8 cellular contexts compared by ENCODE assay signal in genomic region chr2:25161055-25161781, GRCh38. TPM values are rescaled to one million over a fixed set of nuclear protein-coding genes. Genes with fewer than 3 reads are reported as not detected.
DNase-seq lines count a peak whose midpoint lies in the region; ATAC-seq and TF ChIP-seq lines count a peak whose summit lies in the region.

No MANE protein-coding gene starts in this region.

- peak; percentile 50 for ATAC-seq in GM18498 (IDR thresholded peaks at IDR 0.05; ENCODE audit: unreplicated experiment)
- ATAC-seq in HG02852 (IDR thresholded peaks at IDR 0.05; ENCODE audit: unreplicated experiment), result no peak
- no peak for ATAC-seq in GM21390 (IDR thresholded peaks at IDR 0.05; ENCODE audit: unreplicated experiment)

- H3K9me3 Mint-ChIP-seq in chondrocyte (ENCODE audit: low read depth), result no peaks in the 10 kb centered on the region

- H3K27ac ChIP-seq in muscle layer of duodenum (ENCODE audit: low read length), result no peak overlapping the region

- H3K27ac Mint-ChIP-seq in chondrocyte (ENCODE audit: unreplicated experiment), result no peak overlapping the region

- no peak overlapping the region for H3K4me3 Mint-ChIP-seq in chondrocyte (ENCODE audit: unreplicated experiment)

- H3K4me1 Mint-ChIP-seq in chondrocyte (ENCODE audit: low read depth), result no peaks in the 10 kb centered on the region

- peaks cover 28% of the 10 kb centered on the region for H3K27me3 Mint-ChIP-seq in chondrocyte (ENCODE audit: low read depth)

- no peaks in the 10 kb centered on the region for H3K36me3 Mint-ChIP-seq in chondrocyte (ENCODE audit: low read depth)

- no peaks in the 10 kb centered on the region for H3K36me3 ChIP-seq in muscle layer of duodenum (ENCODE audit: control insufficient read depth in 1 of 2, insufficient read depth in 2 of 2, low read length in 2 of 2)

- H3K27me3 ChIP-seq in muscle layer of duodenum (ENCODE audit: low read depth, low read length), result peaks cover 10% of the 10 kb centered on the region

- no peaks in the 10 kb centered on the region for H3K9me3 ChIP-seq in muscle layer of duodenum (ENCODE audit: control insufficient read depth in 1 of 2, low read length in 2 of 2)

- no peaks in the 10 kb centered on the region for H3K4me1 ChIP-seq in muscle layer of duodenum (ENCODE audit: control insufficient read depth in 1 of 2, insufficient read depth in 2 of 2, low read length in 2 of 2)

- peak overlapping the region; percentile 41 to 67 for H3K4me3 ChIP-seq in muscle layer of duodenum (ENCODE audit: low read depth in 1 of 2, low read length in 2 of 2)

- no peak for TF ChIP-seq CTCF in chondrocyte (IDR thresholded peaks at IDR 0.05)

- DNase-seq in activated CD4-positive, alpha-beta T cell treated with anti-CD3 and anti-CD28 coated beads for 1 hour, result peak; percentile 51
- peak; percentile 84 for DNase-seq in chondrocyte (ENCODE audit: low spot score)
- peak; percentile 5 to 61 (median 39) for DNase-seq in stimulated activated naive CD4-positive, alpha-beta T cell (lab: John Stamatoyannopoulos, UW)
- DNase-seq in NCI-H1092 (lab: John Stamatoyannopoulos, UW), result no peak

RNA-seq across cellular contexts. Expression of gene POMC, which starts 7.2 kb away (rescaled TPM):
- total RNA-seq in chondrocyte, result not detected in 3 replicates
